18 cellular contexts compared by ENCODE assay signal in genomic region chr11:44818110-44818509, GRCh38.
"Had no signal": no experiment of that assay in that cellular context is flagged by ENCODE, and none has a peak within 500 bp of the region (broad histone marks: within the 10 kb centered on the region; RNA-seq: fewer than 3 reads in every experiment).

No MANE protein-coding gene starts in this region.

- ATAC-seq: activated CD4-positive, CD25-positive, alpha-beta regulatory T cell treated with anti-CD3 and anti-CD28 coated beads, Interleukin-2, amount 50 U/mL, for 24 hours; naive thymus-derived CD4-positive, alpha-beta T cell; T-cell had no signal

- H3K36me3 ChIP-seq: tibial artery, vagina had no signal

- H3K9me2 ChIP-seq: SK-N-SH had no signal

- DNase-seq: activated CD4-positive, alpha-beta T cell treated with anti-CD3 and anti-CD28 coated beads, Interleukin-2, amount 50 U/mL, for 1 hour; activated CD8-positive, alpha-beta memory T cell treated with anti-CD3 and anti-CD28 coated beads for 24 hours; activated naive CD8-positive, alpha-beta T cell treated with anti-CD3 and anti-CD28 coated beads for 36 hours; amygdala; cortex of kidney; erythroblast; kidney glomerular epithelial cell; naive thymus-derived CD4-positive, alpha-beta T cell; SK-N-SH; stimulated activated CD4-positive, alpha-beta T cell treated with anti-CD3 and anti-CD28 coated beads, Interleukin-1b, Interleukin-23, amount 100 ng/mL, for 48 hours; T-cell; T-helper 9 cell; tibial artery had no signal

- H3K27me3 Mint-ChIP-seq: activated naive CD8-positive, alpha-beta T cell treated with anti-CD3 and anti-CD28 coated beads for 36 hours; central memory CD8-positive, alpha-beta T cell; naive thymus-derived CD4-positive, alpha-beta T cell; T-cell had no signal

- H3K27ac Mint-ChIP-seq: activated naive CD8-positive, alpha-beta T cell treated with anti-CD3 and anti-CD28 coated beads for 36 hours; activated T-helper 1 cell treated with anti-CD3 and anti-CD28 coated beads, Interleukin-12 subunit alpha, Interleukin-12 subunit beta, Interleukin-2, Interleukin-4 antibody, amounts not matched to agents 30 ng/mL and 10 ng/mL and 1 ng/mL, durations not matched to agents 14 hours and 24 hours and 36 hours; naive thymus-derived CD4-positive, alpha-beta T cell had no signal

- H3K4me2 ChIP-seq: SK-N-SH had no signal

- H3K36me3 Mint-ChIP-seq: activated naive CD8-positive, alpha-beta T cell treated with anti-CD3 and anti-CD28 coated beads for 36 hours had no signal

- H3K9me3 Mint-ChIP-seq: activated naive CD8-positive, alpha-beta T cell treated with anti-CD3 and anti-CD28 coated beads for 36 hours; activated T-helper 1 cell treated with anti-CD3 and anti-CD28 coated beads, Interleukin-12 subunit alpha, Interleukin-12 subunit beta, Interleukin-2, Interleukin-4 antibody, amounts not matched to agents 30 ng/mL and 10 ng/mL and 1 ng/mL, durations not matched to agents 14 hours and 24 hours and 36 hours; central memory CD8-positive, alpha-beta T cell; naive thymus-derived CD4-positive, alpha-beta T cell; T-cell had no signal

- H3K27me3 ChIP-seq: tibial artery, vagina had no signal

- H3K9ac ChIP-seq: SK-N-SH had no signal

- H3K9me3 ChIP-seq: SK-N-SH, tibial artery, vagina had no signal

- H3K4me3 ChIP-seq: tibial artery, vagina had no signal

- H3K4me3 Mint-ChIP-seq: activated naive CD8-positive, alpha-beta T cell treated with anti-CD3 and anti-CD28 coated beads for 36 hours; activated T-helper 1 cell treated with anti-CD3 and anti-CD28 coated beads, Interleukin-12 subunit alpha, Interleukin-12 subunit beta, Interleukin-2, Interleukin-4 antibody, amounts not matched to agents 30 ng/mL and 10 ng/mL and 1 ng/mL, durations not matched to agents 14 hours and 24 hours and 36 hours; brain; central memory CD8-positive, alpha-beta T cell; naive thymus-derived CD4-positive, alpha-beta T cell; T-cell had no signal

- H3K27ac ChIP-seq: tibial artery, vagina had no signal
